ENCODE assay signal across 20 cellular contexts in genomic region chr21:45045481-45045880, GRCh38.
"Had no signal": no experiment of that assay in that cellular context is flagged by ENCODE, and none has a peak within 500 bp of the region (broad histone marks: within the 10 kb centered on the region; RNA-seq: fewer than 3 reads in every experiment).

No MANE protein-coding gene starts in this region.

- H3K4me3 ChIP-seq: hepatocyte, left lung, lung, neural progenitor cell, upper lobe of right lung had no signal

- H3K27me3 ChIP-seq: hepatocyte, left lung, neural progenitor cell, upper lobe of right lung had no signal

- H3K27ac ChIP-seq: foreskin keratinocyte, hepatocyte, left lung, neural progenitor cell, upper lobe of right lung had no signal

- DNase-seq: activated B cell treated with CpG ODN at 0.5 μM for 24 hours; activated CD4-positive, alpha-beta memory T cell treated with anti-CD3 and anti-CD28 coated beads for 36 hours; activated CD4-positive, alpha-beta T cell treated with anti-CD3 and anti-CD28 coated beads for 36 hours; activated naive CD4-positive, alpha-beta T cell treated with anti-CD3 and anti-CD28 coated beads, Interleukin-2, amount 10 ng/mL, durations not matched to agents 7 days and 5 days; activated T-cell treated with anti-CD3 and anti-CD28 coated beads, Interleukin-2, amount 50 U/mL, for 48 hours; dermis blood vessel endothelial cell; effector CD8-positive, alpha-beta T cell; foreskin keratinocyte; glutamatergic neuron; immature natural killer cell; kidney glomerular epithelial cell; left lung; naive thymus-derived CD8-positive, alpha-beta T cell; retina; stimulated activated CD4-positive, alpha-beta T cell treated with anti-CD3 and anti-CD28 coated beads, Interleukin-4, amount 100 ng/mL, for 4 hours; stimulated activated naive CD8-positive, alpha-beta T cell treated with anti-CD3 and anti-CD28 coated beads, Interleukin-15, Interleukin-2, amounts not matched to agents 100 U/mL and 50 U/mL, for 24 hours; upper lobe of right lung had no signal

- ATAC-seq: activated CD4-positive, alpha-beta T cell treated with anti-CD3 and anti-CD28 coated beads for 36 hours; foreskin keratinocyte; left lung; naive thymus-derived CD8-positive, alpha-beta T cell; stimulated activated naive CD8-positive, alpha-beta T cell treated with anti-CD3 and anti-CD28 coated beads, Interleukin-15, Interleukin-2, amounts not matched to agents 100 U/mL and 50 U/mL, for 24 hours; upper lobe of right lung had no signal

- H3K36me3 ChIP-seq: left lung, neural progenitor cell, upper lobe of right lung had no signal

- H3K4me2 ChIP-seq: hepatocyte, neural progenitor cell had no signal

- H3K9ac ChIP-seq: neural progenitor cell had no signal

- H2AFZ ChIP-seq: hepatocyte, neural progenitor cell had no signal

- H3K4me1 ChIP-seq: foreskin keratinocyte, neural progenitor cell had no signal
